Comparison of ENCODE assay signal across 9 cellular contexts in the genomic region with DNA sequence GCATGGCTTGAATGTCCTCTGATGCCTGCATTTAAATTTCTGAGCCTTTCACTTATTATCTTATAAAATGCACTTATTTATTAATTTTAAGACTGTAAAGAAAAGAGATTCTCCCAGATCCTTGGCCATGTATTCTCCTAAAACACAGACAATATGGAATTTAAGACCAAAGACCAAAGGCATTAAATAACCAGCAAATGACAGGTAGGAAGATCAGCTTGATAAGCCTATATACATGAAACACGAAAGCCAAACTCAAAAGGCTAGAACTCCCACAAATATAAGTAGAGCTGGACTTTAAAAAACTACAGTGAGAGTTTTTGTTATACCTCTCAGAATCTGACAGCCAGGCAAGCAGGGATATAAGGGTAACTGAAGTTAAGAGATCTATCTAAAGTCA. TPM values are rescaled to one million over a fixed set of nuclear protein-coding genes. Genes with fewer than 3 reads are reported as not detected.
DNase-seq lines count a peak whose midpoint lies in the region; ATAC-seq and TF ChIP-seq lines count a peak whose summit lies in the region.
"Had no signal": no experiment of that assay in that cellular context is flagged by ENCODE, and none has a peak within 500 bp of the region (broad histone marks: within the 10 kb centered on the region; RNA-seq: fewer than 3 reads in every experiment).

No MANE protein-coding gene starts in this region.

- TF ChIP-seq EP300 in transverse colon (IDR thresholded peaks at IDR 0.05; ENCODE audit: low read depth), result no peak

- peaks cover 11% of the 10 kb centered on the region for H3K36me3 Mint-ChIP-seq in activated naive CD8-positive, alpha-beta T cell
- H3K36me3 Mint-ChIP-seq in activated naive CD8-positive, alpha-beta T cell treated with anti-CD3 and anti-CD28 coated beads, Interleukin-2, amount 50 U/mL, for 24 hours (ENCODE audit: low read depth), result peaks cover 23% of the 10 kb centered on the region
- H3K36me3 Mint-ChIP-seq in naive thymus-derived CD4-positive, alpha-beta T cell, result peaks cover 5 to 25% (median 16%) of the 10 kb centered on the region in 5 donors

- in situ Hi-C loops in transverse colon (cut with MboI; ENCODE audit: low pct_ligation_motif_present in 1 of 4, low pct_unique_long_range_greater_than_20kb in 1 of 4, low sequenced_read_pairs in 3 of 4), result loop anchor here in 2 of 4 donors (25.0 kb wide), 2 partner anchors 138 to 838 kb away; no protein-coding TSS in a partner anchor

- ATAC-seq in activated naive CD8-positive, alpha-beta T cell treated with anti-CD3 and anti-CD28 coated beads, Interleukin-2, amount 50 U/mL, for 24 hours, result no peak
- no peak for ATAC-seq in naive thymus-derived CD4-positive, alpha-beta T cell

- intact Hi-C loops in breast epithelium (cut with DNase I; ENCODE audit: low total_unique reads) (loop anchor here (5.0 kb wide), 1 partner anchor 43 kb away; no protein-coding TSS in a partner anchor), transverse colon (cut with DNase I; ENCODE audit: low total_unique reads) (no loop called here), lower leg skin (cut with DNase I; ENCODE audit: low total_unique reads) (no loop called here)
- intact Hi-C loops in naive thymus-derived CD4-positive, alpha-beta T cell (cut with micrococcal nuclease), result loop anchor here (5.0 to 10.0 kb wide), 9 partner anchors 33 to 958 kb away; partner anchors contain the start of genes PPIF (in 2 of the 2), NUTM2E (in 1 of the 2), TSPAN14 (in 1 of the 2) and ZCCHC24 (in 1 of the 2)

- H3K27ac Mint-ChIP-seq in activated naive CD8-positive, alpha-beta T cell, result peak overlapping the region; percentile 93
- H3K27ac Mint-ChIP-seq in activated naive CD8-positive, alpha-beta T cell treated with anti-CD3 and anti-CD28 coated beads, Interleukin-2, amount 50 U/mL, for 24 hours, result no peak overlapping the region
- peak overlapping the region in 7 of 9 donors; percentile 25 to 96 (median 86) for H3K27ac Mint-ChIP-seq in naive thymus-derived CD4-positive, alpha-beta T cell

- peaks cover 0 to 16% of the 10 kb centered on the region in 2 donors for H3K4me1 ChIP-seq in breast epithelium
- H3K4me1 ChIP-seq in naive thymus-derived CD4-positive, alpha-beta T cell (ENCODE audit: control insufficient read depth in 2 of 2, insufficient read depth in 2 of 2, low read length in 2 of 2), result peaks cover 50 to 76% of the 10 kb centered on the region in 2 donors
- H3K4me1 ChIP-seq in transverse colon, result peaks cover 59 to 91% (median 86%) of the 10 kb centered on the region in 4 donors

- WGBS in transverse colon (ENCODE audit: low coverage in 1 of 2), 2 donors, result 53 to 90% methylated on average over 1 of the region's 1 CpG
- 58 to 73% methylated on average over 1 of the region's 1 CpG for WGBS in lower leg skin, 2 donors

- H3K9me3 ChIP-seq in breast epithelium, result no peaks in the 10 kb centered on the region
- no peaks in the 10 kb centered on the region for H3K9me3 ChIP-seq in naive thymus-derived CD4-positive, alpha-beta T cell (ENCODE audit: control insufficient read depth in 2 of 3, low read length in 3 of 3)
- no peaks in the 10 kb centered on the region for H3K9me3 ChIP-seq in transverse colon

- H3K27me3 ChIP-seq in breast epithelium, result no peaks in the 10 kb centered on the region
- H3K27me3 ChIP-seq in naive thymus-derived CD4-positive, alpha-beta T cell (ENCODE audit: control insufficient read depth in 2 of 2, insufficient read depth in 2 of 2, low read length in 2 of 2), result no peaks in the 10 kb centered on the region
- H3K27me3 ChIP-seq in transverse colon, result no peaks in the 10 kb centered on the region

- DNase-seq in activated naive CD8-positive, alpha-beta T cell treated with anti-CD3 and anti-CD28 coated beads, Interleukin-2, amount 50 U/mL, for 24 hours, result no peak
- no peak for DNase-seq in breast epithelium (ENCODE audit: low spot score in 2 of 2)
- DNase-seq in naive thymus-derived CD4-positive, alpha-beta T cell, result no peak
- no peak for DNase-seq in transverse colon
- no peak for DNase-seq in stimulated activated CD4-positive, alpha-beta T cell treated with anti-CD3 and anti-CD28 coated beads, Interleukin-12 subunit alpha, Interleukin-12 subunit beta, amount 100 ng/mL, for 4 hours
- no peak for DNase-seq in lower leg skin (ENCODE audit: low spot score in 2 of 2)
- DNase-seq in mucosa of gallbladder (ENCODE audit: low spot score), result no peak
- DNase-seq: NCI-H510A treated with DMSO at 0.1 percent for 48 hours had no signal

- H3K27ac ChIP-seq in breast epithelium, result peak overlapping the region; percentile 53 to 75
- H3K27ac ChIP-seq in naive thymus-derived CD4-positive, alpha-beta T cell (ENCODE audit: low read depth, low read length), result peak overlapping the region; percentile 23
- peak overlapping the region; percentile 99 to 100 (median 100) for H3K27ac ChIP-seq in transverse colon

- H3K4me3 ChIP-seq in breast epithelium (no peak overlapping the region), transverse colon (no peak overlapping the region), lower leg skin (ENCODE audit: low read depth, poor library complexity, severe bottlenecking) (no peak overlapping the region)
- H3K4me3 ChIP-seq in naive thymus-derived CD4-positive, alpha-beta T cell (ENCODE audit: low read length), result no peak overlapping the region

- no peak for TF ChIP-seq POLR2A in breast epithelium (IDR thresholded peaks at IDR 0.05)
- no peak for TF ChIP-seq POLR2A in transverse colon (IDR thresholded peaks at IDR 0.05)
- TF ChIP-seq POLR2A in lower leg skin (IDR thresholded peaks at IDR 0.05), result no peak

- no peaks in the 10 kb centered on the region for H3K27me3 Mint-ChIP-seq in activated naive CD8-positive, alpha-beta T cell
- H3K27me3 Mint-ChIP-seq in activated naive CD8-positive, alpha-beta T cell treated with anti-CD3 and anti-CD28 coated beads, Interleukin-2, amount 50 U/mL, for 24 hours, result no peaks in the 10 kb centered on the region
- no peaks in the 10 kb centered on the region for H3K27me3 Mint-ChIP-seq in naive thymus-derived CD4-positive, alpha-beta T cell

- no peaks in the 10 kb centered on the region for H3K36me3 ChIP-seq in breast epithelium
- H3K36me3 ChIP-seq in naive thymus-derived CD4-positive, alpha-beta T cell (ENCODE audit: control insufficient read depth in 2 of 3, insufficient read depth in 3 of 3, low read length in 3 of 3), result peaks cover 0 to 14% (median 7%) of the 10 kb centered on the region in 3 experiments
- H3K36me3 ChIP-seq in transverse colon, result no peaks in the 10 kb centered on the region

- peaks cover 3% of the 10 kb centered on the region for H3K9me3 Mint-ChIP-seq in activated naive CD8-positive, alpha-beta T cell (ENCODE audit: low read depth)
- no peaks in the 10 kb centered on the region for H3K9me3 Mint-ChIP-seq in activated naive CD8-positive, alpha-beta T cell treated with anti-CD3 and anti-CD28 coated beads, Interleukin-2, amount 50 U/mL, for 24 hours
- H3K9me3 Mint-ChIP-seq in naive thymus-derived CD4-positive, alpha-beta T cell, result no peaks in the 10 kb centered on the region

- H3K4me3 Mint-ChIP-seq in activated naive CD8-positive, alpha-beta T cell, result peak overlapping the region; percentile 20
- H3K4me3 Mint-ChIP-seq in activated naive CD8-positive, alpha-beta T cell treated with anti-CD3 and anti-CD28 coated beads, Interleukin-2, amount 50 U/mL, for 24 hours, result no peak overlapping the region
- peak overlapping the region in 7 of 10 donors; percentile 26 to 88 (median 83) for H3K4me3 Mint-ChIP-seq in naive thymus-derived CD4-positive, alpha-beta T cell

- POLR2A ChIA-PET in naive thymus-derived CD4-positive, alpha-beta T cell (lab: Charles Lee), result interaction anchor here (11.2 kb wide), 1 partner anchor 14 kb away, joined by 223 read pairs; no protein-coding TSS in a partner anchor

- CTCF ChIA-PET in naive thymus-derived CD4-positive, alpha-beta T cell (lab: Charles Lee), result interaction anchor here (0.7 kb wide), 1 partner anchor 13 kb away, joined by 3 read pairs; no protein-coding TSS in a partner anchor

- peaks cover 86% of the 10 kb centered on the region for H3K4me1 Mint-ChIP-seq in activated naive CD8-positive, alpha-beta T cell (ENCODE audit: low read depth)
- H3K4me1 Mint-ChIP-seq in activated naive CD8-positive, alpha-beta T cell treated with anti-CD3 and anti-CD28 coated beads, Interleukin-2, amount 50 U/mL, for 24 hours, result peaks cover 84% of the 10 kb centered on the region
- H3K4me1 Mint-ChIP-seq in naive thymus-derived CD4-positive, alpha-beta T cell, result peaks cover 78 to 92% (median 84%) of the 10 kb centered on the region in 7 donors

- TF ChIP-seq CTCF in breast epithelium (IDR thresholded peaks at IDR 0.05) (no peak), transverse colon (IDR thresholded peaks at IDR 0.05) (peak in 1 of 5 experiments; percentile 8), lower leg skin (IDR thresholded peaks at IDR 0.05) (no peak)

RNA-seq across cellular contexts. Expression of gene ANXA11, which starts 5.1 kb away (rescaled TPM):
- 100 to 1,000 TPM in 1 of 3 donors, 10 to 100 TPM in 2; 83.3 to 102 (median 93.4) TPM for total RNA-seq in breast epithelium
- 100 to 1,000 TPM; 189 to 247 (median 231) TPM for total RNA-seq in naive thymus-derived CD4-positive, alpha-beta T cell
- polyA plus RNA-seq in naive thymus-derived CD4-positive, alpha-beta T cell, result 100 to 1,000 TPM; 212 to 278 TPM
- total RNA-seq in transverse colon, result 100 to 1,000 TPM; 134 to 247 (median 219) TPM
- total RNA-seq in lower leg skin, result 100 to 1,000 TPM in 2 of 4 donors, 10 to 100 TPM in 2; 68.4 to 109 (median 100) TPM
- 247 TPM for total RNA-seq in mucosa of gallbladder

Comparison
In these comparisons a context has a peak if more than half of its experiments do, and no peak if none do; other contexts are left out.
1. H3K27ac ChIP-seq: peak in every context shown above with its lines; median percentile 100 in transverse colon; 64 in breast epithelium; 23 in naive thymus-derived CD4-positive, alpha-beta T cell.
2. intact Hi-C loops: an anchor here in breast epithelium (5.0 kb wide) and naive thymus-derived CD4-positive, alpha-beta T cell (5.0 to 10.0 kb wide); none called in transverse colon and lower leg skin.